In genomic region chr5:170055606-170056005, GRCh38 we compare ENCODE assay signal across 1 cellular context.
A peak's percentile ranks its signal among the peaks of the same experiment; 100 is the strongest.
TF ChIP-seq lines count a peak whose summit lies in the region.

No MANE protein-coding gene starts in this region.

TF ChIP-seq in K562, 482 proteins besides CTCF, POLR2A, EP300 and RAD21 (continued from another document):
- peak; percentile 19; the same call in 1 of the 2 replicates for TF ChIP-seq TEAD4 (IDR thresholded peaks at IDR 0.05; ENCODE audit: low read length)
- no peak for TF ChIP-seq TEAD4 (CRISPR knock-in tag; IDR thresholded peaks at IDR 0.05; ENCODE audit: borderline replicate concordance)
- TF ChIP-seq SRSF9 (IDR thresholded peaks at IDR 0.05; ENCODE audit: borderline replicate concordance, low read depth, low read length) = no peak
- peak; percentile 50 for TF ChIP-seq CBFA2T3 (IDR thresholded peaks at IDR 0.05)
- peak; percentile 66 for TF ChIP-seq MAX (CRISPR knock-in tag; IDR thresholded peaks at IDR 0.05)
- TF ChIP-seq SPI1 (IDR thresholded peaks at IDR 0.05; ENCODE audit: borderline replicate concordance, low read depth, low read length) = peak; percentile 64; the same call in 1 of the 2 replicates
- peak; percentile 64 for TF ChIP-seq TCF3 (CRISPR knock-in tag; IDR thresholded peaks at IDR 0.05)
